ENCODE assay signal across 10 cellular contexts in the genomic region with DNA sequence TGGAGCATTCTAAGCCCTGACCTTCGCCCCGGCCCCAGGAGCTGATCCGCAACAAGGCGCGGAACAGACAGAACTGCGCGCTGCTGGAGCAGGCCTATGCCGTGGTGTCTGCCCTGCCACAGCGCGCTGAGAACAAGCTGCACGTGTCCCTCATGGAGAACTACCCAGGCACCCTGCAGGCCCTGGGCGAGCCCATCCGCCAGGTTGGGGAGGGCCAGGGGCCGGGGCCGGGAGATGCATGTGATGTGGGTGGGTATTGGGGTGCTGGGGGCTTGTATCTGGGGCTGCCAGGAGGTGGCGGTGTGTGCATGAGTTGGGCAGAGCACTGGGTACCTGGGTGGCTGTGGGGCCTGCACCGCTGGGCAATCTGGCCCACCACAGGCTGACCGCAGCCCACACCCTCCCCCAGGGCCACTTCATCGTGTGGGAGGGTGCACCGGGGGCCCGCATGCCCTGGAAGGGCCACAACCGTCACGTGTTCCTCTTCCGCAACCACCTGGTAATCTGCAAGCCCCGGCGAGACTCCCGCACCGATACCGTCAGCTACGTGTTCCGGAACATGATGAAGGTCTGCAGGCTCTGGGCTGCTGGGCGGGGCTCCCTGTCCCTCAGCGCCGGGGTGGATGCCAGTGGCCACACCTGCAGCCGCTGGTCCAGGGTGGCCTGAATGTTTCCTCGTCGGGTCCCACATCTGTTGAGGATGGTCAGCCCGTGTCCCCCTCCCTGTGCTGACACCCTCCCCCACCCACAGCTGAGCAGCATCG.
DNase-seq lines count a peak whose midpoint lies in the region; ATAC-seq and TF ChIP-seq lines count a peak whose summit lies in the region.
"Had no signal": no experiment of that assay in that cellular context is flagged by ENCODE, and none has a peak within 500 bp of the region (broad histone marks: within the 10 kb centered on the region; RNA-seq: fewer than 3 reads in every experiment).

No MANE protein-coding gene starts in this region.

- DNase-seq in 8988T (peak; percentile 74), GM12864 (ENCODE audit: low read depth) (no peak), WERI-Rb-1 (peak; percentile 21), left kidney (ENCODE audit: low read depth, low spot score) (peak; percentile 16), occipital lobe (lab: John Stamatoyannopoulos, UW) (no peak), glomerular visceral epithelial cell (ENCODE audit: extremely low spot score) (no peak), NCI-H1436 (lab: John Stamatoyannopoulos, UW) (no peak)
- DNase-seq: activated CD8-positive, alpha-beta memory T cell treated with anti-CD3 and anti-CD28 coated beads, Interleukin-2, amount 50 U/mL, for 48 hours; EL had no signal

- no peak overlapping the region for H3K27ac ChIP-seq in WERI-Rb-1

- TF ChIP-seq CTCF in GM12864 (IDR thresholded peaks at IDR 0.05; ENCODE audit: low read depth, low read length, missing control alignments) (peak; percentile 31), WERI-Rb-1 (IDR thresholded peaks at IDR 0.05; ENCODE audit: low read depth, low read length) (peak; percentile 45)

- no peak overlapping the region for H3K4me3 ChIP-seq in GM12864 (ENCODE audit: low read depth, low read length)
- H3K4me3 ChIP-seq in WERI-Rb-1 (ENCODE audit: low read depth, low read length): no peak overlapping the region

- no peaks in the 10 kb centered on the region for H3K27me3 ChIP-seq in WERI-Rb-1 (ENCODE audit: insufficient read depth, low read depth, severe bottlenecking)

- H3K9me3 ChIP-seq in WERI-Rb-1 (ENCODE audit: severe bottlenecking): no peaks in the 10 kb centered on the region

- H3K36me3 ChIP-seq in WERI-Rb-1: no peaks in the 10 kb centered on the region

- ATAC-seq in GM18519 (IDR thresholded peaks at IDR 0.05; ENCODE audit: low FRiP score, unreplicated experiment): no peak

Comparison
In these comparisons a context has a peak if more than half of its experiments do, and no peak if none do; other contexts are left out.
1. DNase-seq: peak in 8988T (single experiment), WERI-Rb-1 (single experiment) and left kidney (single experiment); none in GM12864 (single experiment), occipital lobe (single experiment), glomerular visceral epithelial cell (single experiment) and NCI-H1436 (single experiment).